In genomic region chr14:81859071-81859470, GRCh38 we compare ENCODE assay signal across 19 cellular contexts.
DNase-seq lines count a peak whose midpoint lies in the region; ATAC-seq and TF ChIP-seq lines count a peak whose summit lies in the region.
"Had no signal": no experiment of that assay in that cellular context is flagged by ENCODE, and none has a peak within 500 bp of the region (broad histone marks: within the 10 kb centered on the region; RNA-seq: fewer than 3 reads in every experiment).

No MANE protein-coding gene starts in this region.

- no peak overlapping the region for H3K27ac ChIP-seq in right atrium auricular region
- H3K27ac ChIP-seq in dorsolateral prefrontal cortex = peak overlapping the region in 38 of 59 donors; percentile 11 to 84 (median 63)
- H3K27ac ChIP-seq: 22Rv1, BLaER1, C4-2B had no signal

- intact Hi-C loops in Right ventricle myocardium inferior (cut with DNase I) (no loop called here), dorsolateral prefrontal cortex (cut with DNase I) (no loop called here), sciatic nerve (cut with DNase I) (no loop called here)

- TF ChIP-seq CTCF in right atrium auricular region (IDR thresholded peaks at IDR 0.05) = no peak
- TF ChIP-seq CTCF in dorsolateral prefrontal cortex (IDR thresholded peaks at IDR 0.05 in 54 of 56, conservative IDR thresholded peaks at IDR 0.05 in 2 of 56; ENCODE audit: low read depth in 1 of 56, partially characterized antibody in 56 of 56) = no peak

- H3K27me3 ChIP-seq in right atrium auricular region (no peaks in the 10 kb centered on the region), dorsolateral prefrontal cortex (peaks cover 0 to under 1% (median 0%) of the 10 kb centered on the region in 45 donors)
- H3K27me3 ChIP-seq: BLaER1 had no signal

- DNase-seq in Right ventricle myocardium inferior (ENCODE audit: missing footprints) (no peak), right atrium auricular region (ENCODE audit: low spot score) (no peak), dorsolateral prefrontal cortex (no peak), sciatic nerve (ENCODE audit: low spot score) (no peak)
- DNase-seq: CD4-positive, CD25-positive, alpha-beta regulatory T cell; CD8-positive, alpha-beta memory T cell; DMS 273 treated with DMSO at 0.1 percent for 48 hours; DMS79; EL; GDM1; GOT3; HFFc6 had no signal

- H3K4me3 ChIP-seq in right atrium auricular region (no peak overlapping the region), dorsolateral prefrontal cortex (no peak overlapping the region)
- H3K4me3 ChIP-seq: BLaER1, GM12878, HAP-1 had no signal

- H3K9me3 ChIP-seq in right atrium auricular region = peaks cover 0 to 25% of the 10 kb centered on the region in 2 donors
- H3K9me3 ChIP-seq: HAP-1 had no signal

- peak; percentile 83 for ATAC-seq in Right ventricle myocardium inferior
- ATAC-seq in sciatic nerve = peak; percentile 65
- no peak for ATAC-seq in HG02981 (IDR thresholded peaks at IDR 0.05; ENCODE audit: unreplicated experiment)
- ATAC-seq in GM18517 (IDR thresholded peaks at IDR 0.05; ENCODE audit: unreplicated experiment) = no peak
- ATAC-seq: GM12878 had no signal

- no peaks in the 10 kb centered on the region for H3K36me3 ChIP-seq in right atrium auricular region
- H3K36me3 ChIP-seq: BLaER1, HAP-1 had no signal

- no peaks in the 10 kb centered on the region for H3K4me1 ChIP-seq in right atrium auricular region
- H3K4me1 ChIP-seq: BLaER1, HAP-1 had no signal

Comparison
In these comparisons a context has a peak if more than half of its experiments do, and no peak if none do; other contexts are left out.
1. ATAC-seq: peak in Right ventricle myocardium inferior (single experiment) and sciatic nerve (single experiment); none in HG02981 (single experiment) and GM18517 (single experiment).
2. H3K27ac ChIP-seq: peak in dorsolateral prefrontal cortex (38 of 59); none in right atrium auricular region (0 of 2).